29 cellular contexts compared by ENCODE assay signal in genomic region chr7:28961972-28962371, GRCh38. TPM values are rescaled to one million over a fixed set of nuclear protein-coding genes. Genes with fewer than 3 reads are reported as not detected.
"Had no signal": no experiment of that assay in that cellular context is flagged by ENCODE, and none has a peak within 500 bp of the region (broad histone marks: within the 10 kb centered on the region; RNA-seq: fewer than 3 reads in every experiment).

No MANE protein-coding gene starts in this region.

- H3K4me1 ChIP-seq: foreskin keratinocyte, parathyroid adenoma had no signal

- H3K79me2 ChIP-seq: parathyroid adenoma had no signal

- H3K36me3 ChIP-seq: breast epithelium, heart right ventricle, suprapubic skin, tibial nerve had no signal

- H3K4me3 Mint-ChIP-seq: activated CD4-positive, alpha-beta memory T cell treated with anti-CD3 and anti-CD28 coated beads, Interleukin-2, amount 10 ng/mL, durations not matched to agents 7 days and 5 days; activated CD4-positive, alpha-beta T cell treated with anti-CD3 and anti-CD28 coated beads, Interleukin-2, amount 10 ng/mL, durations not matched to agents 7 days and 5 days; activated T-cell treated with anti-CD3 and anti-CD28 coated beads, Interleukin-2, amount 50 U/mL, for 24 hours; activated T-helper 17 cell treated with anti-CD3 and anti-CD28 coated beads, Interleukin-2, amount 50 U/mL, for 72 hours; mesothelial cell of epicardium; naive B cell; nephron progenitor cell; stimulated activated naive B cell treated with anti-CD40 and anti-IgM and Interleukin-4, amounts not matched to agents 10 μg/mL and 1 μg/mL and 100 μg/mL, for 72 hours had no signal

- H3K9me3 ChIP-seq: breast epithelium, heart right ventricle, psoas muscle, suprapubic skin, tibial nerve had no signal

- H3K36me3 Mint-ChIP-seq: mesothelial cell of epicardium; naive B cell; stimulated activated naive B cell treated with anti-CD40 and anti-IgM and Interleukin-4, amounts not matched to agents 10 μg/mL and 1 μg/mL and 100 μg/mL, for 72 hours had no signal

- H3K4me1 Mint-ChIP-seq: activated T-helper 17 cell treated with anti-CD3 and anti-CD28 coated beads, Interleukin-2, amount 50 U/mL, for 72 hours had no signal

- DNase-seq: activated CD4-positive, alpha-beta memory T cell treated with anti-CD3 and anti-CD28 coated beads, Interleukin-2, amount 10 ng/mL, durations not matched to agents 7 days and 5 days; activated CD4-positive, alpha-beta T cell treated with anti-CD3 and anti-CD28 coated beads, Interleukin-2, amount 10 ng/mL, durations not matched to agents 7 days and 5 days; activated CD8-positive, alpha-beta memory T cell treated with anti-CD3 and anti-CD28 coated beads, Interleukin-2, amount 50 U/mL, for 48 hours; activated gamma-delta T cell treated with Interleukin-2 at 50 U/mL for 16 hours; activated naive CD4-positive, alpha-beta T cell treated with anti-CD3 and anti-CD28 coated beads, Interleukin-2, amount 50 U/mL, for 16 hours; activated T-cell treated with anti-CD3 and anti-CD28 coated beads, Interleukin-2, amount 50 U/mL, for 24 hours; amniotic stem cell; central memory CD4-positive, alpha-beta T cell; foreskin keratinocyte; heart right ventricle; left cardiac atrium; mammary epithelial cell; naive B cell; nephron progenitor cell; psoas muscle; stimulated activated CD4-positive, alpha-beta T cell treated with anti-CD3 and anti-CD28 coated beads, Interleukin-15, amount 100 ng/mL, for 24 hours; stimulated activated CD4-positive, alpha-beta T cell treated with anti-CD3 and anti-CD28 coated beads, Interleukin-2, amount 100 ng/mL, for 24 hours; stimulated activated naive B cell treated with anti-CD40 and anti-IgM and Interleukin-4, amounts not matched to agents 10 μg/mL and 1 μg/mL and 100 μg/mL, for 72 hours had no signal

- H3K4me3 ChIP-seq: breast epithelium, heart right ventricle, psoas muscle, suprapubic skin, tibial nerve had no signal

- H3K27ac Mint-ChIP-seq: activated CD4-positive, alpha-beta memory T cell treated with anti-CD3 and anti-CD28 coated beads, Interleukin-2, amount 10 ng/mL, durations not matched to agents 7 days and 5 days; activated CD4-positive, alpha-beta T cell treated with anti-CD3 and anti-CD28 coated beads, Interleukin-2, amount 10 ng/mL, durations not matched to agents 7 days and 5 days; activated T-cell treated with anti-CD3 and anti-CD28 coated beads, Interleukin-2, amount 50 U/mL, for 24 hours; activated T-helper 17 cell treated with anti-CD3 and anti-CD28 coated beads, Interleukin-2, amount 50 U/mL, for 72 hours; mesothelial cell of epicardium; naive B cell; nephron progenitor cell; stimulated activated naive B cell treated with anti-CD40 and anti-IgM and Interleukin-4, amounts not matched to agents 10 μg/mL and 1 μg/mL and 100 μg/mL, for 72 hours had no signal

- H3K9ac ChIP-seq: parathyroid adenoma had no signal

- H2AFZ ChIP-seq: parathyroid adenoma had no signal

- ATAC-seq: activated CD4-positive, CD25-positive, alpha-beta regulatory T cell treated with anti-CD3 and anti-CD28 coated beads, Interleukin-2, amount 50 U/mL, for 24 hours; activated T-helper 17 cell treated with anti-CD3 and anti-CD28 coated beads, Interleukin-2, amount 50 U/mL, for 72 hours; esophagus mucosa; foreskin keratinocyte; heart right ventricle; left cardiac atrium; psoas muscle; stimulated activated naive B cell treated with anti-CD40 and anti-IgM and Interleukin-4, amounts not matched to agents 10 μg/mL and 1 μg/mL and 100 μg/mL, for 72 hours had no signal

- FAIRE-seq: keratinocyte, TTC549 had no signal

- H3K27me3 ChIP-seq: breast epithelium had no signal

- H3K9me3 Mint-ChIP-seq: activated CD4-positive, alpha-beta memory T cell treated with anti-CD3 and anti-CD28 coated beads, Interleukin-2, amount 10 ng/mL, durations not matched to agents 7 days and 5 days; activated CD4-positive, alpha-beta T cell treated with anti-CD3 and anti-CD28 coated beads, Interleukin-2, amount 10 ng/mL, durations not matched to agents 7 days and 5 days; activated T-cell treated with anti-CD3 and anti-CD28 coated beads, Interleukin-2, amount 50 U/mL, for 24 hours; activated T-helper 17 cell treated with anti-CD3 and anti-CD28 coated beads, Interleukin-2, amount 50 U/mL, for 72 hours; mesothelial cell of epicardium; naive B cell; nephron progenitor cell; stimulated activated naive B cell treated with anti-CD40 and anti-IgM and Interleukin-4, amounts not matched to agents 10 μg/mL and 1 μg/mL and 100 μg/mL, for 72 hours had no signal

- H3K27ac ChIP-seq: breast epithelium, foreskin keratinocyte, heart right ventricle, parathyroid adenoma, psoas muscle, suprapubic skin, tibial nerve, VCaP had no signal

RNA-seq across cellular contexts. Expression of gene TRIL, which starts 3.8 kb away (rescaled TPM):
- total RNA-seq: activated CD4-positive, alpha-beta T cell treated with anti-CD3 and anti-CD28 coated beads, Interleukin-2, amount 10 ng/mL, durations not matched to agents 7 days and 5 days; activated T-helper 17 cell treated with anti-CD3 and anti-CD28 coated beads, Interleukin-2, amount 50 U/mL, for 72 hours; foreskin keratinocyte had no signal
- polyA plus RNA-seq: foreskin keratinocyte had no signal
